Comparison of ENCODE assay signal across 24 cellular contexts in the genomic region with DNA sequence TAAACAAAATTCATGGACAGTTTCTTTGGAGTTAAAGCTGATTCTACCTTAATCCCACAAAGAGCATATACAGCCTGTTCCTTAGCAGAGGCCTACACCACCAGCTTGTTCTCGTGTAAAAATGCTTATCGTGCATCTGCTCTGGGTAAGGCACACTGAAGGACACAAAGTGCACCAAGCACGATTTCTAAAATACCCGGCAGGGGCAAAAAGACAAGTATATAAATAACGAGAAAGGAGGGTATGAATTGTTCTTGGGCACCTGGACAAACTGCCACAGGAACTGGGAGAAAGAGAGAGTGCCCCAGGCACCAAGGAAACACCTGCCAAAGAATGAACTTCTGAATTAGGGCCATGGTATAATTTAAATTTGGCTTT.
"Had no signal": no experiment of that assay in that cellular context is flagged by ENCODE, and none has a peak within 500 bp of the region (broad histone marks: within the 10 kb centered on the region; RNA-seq: fewer than 3 reads in every experiment).

No MANE protein-coding gene starts in this region.

- DNase-seq: cerebellar nuclear complex; effector memory CD8-positive, alpha-beta T cell; erythroblast; foreskin keratinocyte; heart left ventricle; hippocampal formation; left lung; mesenchymal stem cell; occipital lobe; pancreas; spleen; stimulated activated CD4-positive, alpha-beta T cell treated with anti-CD3 and anti-CD28 coated beads, Interleukin-15, amount 100 ng/mL, for 24 hours; stimulated activated CD4-positive, alpha-beta T cell treated with anti-CD3 and anti-CD28 coated beads, Interleukin-2, amount 100 ng/mL, for 24 hours; stimulated activated CD4-positive, alpha-beta T cell treated with anti-CD3 and anti-CD28 coated beads, Interleukin-4, amount 100 ng/mL, for 4 hours; stimulated activated naive CD8-positive, alpha-beta T cell treated with anti-CD3 and anti-CD28 coated beads, Interleukin-15, Interleukin-2, amounts not matched to agents 100 U/mL and 50 U/mL, for 24 hours; thyroid gland had no signal

- H3K4me1 Mint-ChIP-seq: neural progenitor cell had no signal

- H3K27ac ChIP-seq: foreskin keratinocyte, heart left ventricle, left lung, neural progenitor cell, pancreas, spleen, suprapubic skin, thyroid gland had no signal

- H3K9me3 ChIP-seq: heart left ventricle, left lung, pancreas, spleen, suprapubic skin, thyroid gland had no signal

- ATAC-seq: effector memory CD8-positive, alpha-beta T cell; foreskin keratinocyte; left lung; natural killer cell treated with Interleukin-12 subunit alpha and Interleukin-12 subunit beta and Interleukin-15 and Interleukin-18, amount 100 ng/mL, for 72 hours; pancreas; sciatic nerve; stimulated activated naive CD8-positive, alpha-beta T cell treated with anti-CD3 and anti-CD28 coated beads, Interleukin-15, Interleukin-2, amounts not matched to agents 100 U/mL and 50 U/mL, for 24 hours had no signal

- H3K27ac Mint-ChIP-seq: natural killer cell treated with Interleukin-12 subunit alpha and Interleukin-12 subunit beta and Interleukin-15 and Interleukin-18, amount 100 ng/mL, for 72 hours; neural progenitor cell; type B pancreatic cell had no signal

- H3K9me3 Mint-ChIP-seq: dendritic cell treated with granulocyte-macrophage colony-stimulating factor and Interleukin-4, amounts not matched to agents 40 ng/mL and 50 ng/mL, for 4 days; effector memory CD8-positive, alpha-beta T cell; natural killer cell treated with Interleukin-12 subunit alpha and Interleukin-12 subunit beta and Interleukin-15 and Interleukin-18, amount 100 ng/mL, for 72 hours; neural progenitor cell; type B pancreatic cell had no signal

- H3K4me3 Mint-ChIP-seq: dendritic cell treated with granulocyte-macrophage colony-stimulating factor and Interleukin-4, amounts not matched to agents 40 ng/mL and 50 ng/mL, for 4 days; effector memory CD8-positive, alpha-beta T cell; natural killer cell treated with Interleukin-12 subunit alpha and Interleukin-12 subunit beta and Interleukin-15 and Interleukin-18, amount 100 ng/mL, for 72 hours; neural progenitor cell; type B pancreatic cell had no signal

- H3K27me3 Mint-ChIP-seq: dendritic cell treated with granulocyte-macrophage colony-stimulating factor and Interleukin-4, amounts not matched to agents 40 ng/mL and 50 ng/mL, for 4 days; effector memory CD8-positive, alpha-beta T cell; natural killer cell treated with Interleukin-12 subunit alpha and Interleukin-12 subunit beta and Interleukin-15 and Interleukin-18, amount 100 ng/mL, for 72 hours; progenitor cell of endocrine pancreas; type B pancreatic cell had no signal

- H3K4me3 ChIP-seq: heart left ventricle, left lung, lung, neural progenitor cell, pancreas, spleen, suprapubic skin, thyroid gland had no signal

- H3K27me3 ChIP-seq: foreskin keratinocyte, heart left ventricle, left lung, neural progenitor cell, pancreas, spleen, suprapubic skin, thyroid gland had no signal

- H3K4me1 ChIP-seq: foreskin keratinocyte, left lung, neural progenitor cell, pancreas, suprapubic skin, thyroid gland had no signal
